In the genomic region with DNA sequence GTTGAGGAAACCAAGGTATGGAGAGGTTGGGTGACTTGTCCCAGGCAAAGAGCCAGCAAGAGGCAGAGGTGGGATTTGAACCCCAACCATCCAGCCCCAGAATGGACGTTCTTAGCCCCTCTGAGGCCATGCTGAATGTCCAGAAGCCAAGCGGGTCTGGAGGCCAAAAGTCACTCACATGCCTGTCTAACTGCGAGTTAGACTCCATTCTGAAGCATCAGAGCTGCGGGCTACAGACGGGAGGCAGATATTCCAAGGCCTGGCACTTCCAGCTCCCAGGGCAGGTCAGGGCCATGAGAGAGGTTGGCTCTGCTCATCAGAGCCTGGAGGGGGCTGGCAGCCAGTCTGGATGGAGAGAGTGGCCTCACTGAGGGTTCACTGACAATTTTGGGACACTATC, we compare ENCODE assay signal across 15 cellular contexts.
"Had no signal": no experiment of that assay in that cellular context is flagged by ENCODE, and none has a peak within 500 bp of the region (broad histone marks: within the 10 kb centered on the region; RNA-seq: fewer than 3 reads in every experiment).

No MANE protein-coding gene starts in this region.

- H3K27ac Mint-ChIP-seq: activated naive CD8-positive, alpha-beta T cell treated with anti-CD3 and anti-CD28 coated beads for 36 hours; activated T-cell treated with anti-CD3 and anti-CD28 coated beads, Interleukin-2, amount 50 U/mL, for 72 hours; natural killer cell; stimulated activated naive CD8-positive, alpha-beta T cell treated with anti-CD3 and anti-CD28 coated beads, Interleukin-15, Interleukin-2, amounts not matched to agents 100 ng/mL and 50 ng/mL, for 24 hours; T-cell had no signal

- H3K9me3 ChIP-seq: heart right ventricle, left lung, neutrophil, SK-N-SH had no signal

- FAIRE-seq: frontal cortex had no signal

- H3K27me3 ChIP-seq: neutrophil had no signal

- H3K4me3 ChIP-seq: heart right ventricle, left lung had no signal

- H3K4me1 Mint-ChIP-seq: activated naive CD8-positive, alpha-beta T cell treated with anti-CD3 and anti-CD28 coated beads for 36 hours; natural killer cell; T-cell had no signal

- DNase-seq: activated naive CD8-positive, alpha-beta T cell treated with anti-CD3 and anti-CD28 coated beads for 36 hours; activated T-cell treated with anti-CD3 and anti-CD28 coated beads, Interleukin-2, amount 50 U/mL, for 72 hours; dermis blood vessel endothelial cell; heart right ventricle; mesenchymal stem cell; natural killer cell; SK-N-SH; T1000 had no signal

- ATAC-seq: activated CD4-positive, CD25-positive, alpha-beta regulatory T cell treated with anti-CD3 and anti-CD28 coated beads, Interleukin-2, amount 50 U/mL, for 24 hours; activated T-cell treated with anti-CD3 and anti-CD28 coated beads, Interleukin-2, amount 50 U/mL, for 72 hours; heart right ventricle; left lung; natural killer cell; right cardiac atrium; T-cell had no signal

- H3K36me3 ChIP-seq: heart right ventricle, left lung, neutrophil had no signal

- H3K4me3 Mint-ChIP-seq: activated naive CD8-positive, alpha-beta T cell treated with anti-CD3 and anti-CD28 coated beads for 36 hours; activated T-cell treated with anti-CD3 and anti-CD28 coated beads, Interleukin-2, amount 50 U/mL, for 72 hours; natural killer cell; stimulated activated naive CD8-positive, alpha-beta T cell treated with anti-CD3 and anti-CD28 coated beads, Interleukin-15, Interleukin-2, amounts not matched to agents 100 ng/mL and 50 ng/mL, for 24 hours; T-cell had no signal

- H3K27ac ChIP-seq: heart right ventricle, left lung, neutrophil had no signal

- H3K4me1 ChIP-seq: left lung had no signal

- H3K36me3 Mint-ChIP-seq: activated naive CD8-positive, alpha-beta T cell treated with anti-CD3 and anti-CD28 coated beads for 36 hours; natural killer cell; T-cell had no signal

- H3K9me3 Mint-ChIP-seq: activated naive CD8-positive, alpha-beta T cell treated with anti-CD3 and anti-CD28 coated beads for 36 hours; activated T-cell treated with anti-CD3 and anti-CD28 coated beads, Interleukin-2, amount 50 U/mL, for 72 hours; natural killer cell; stimulated activated naive CD8-positive, alpha-beta T cell treated with anti-CD3 and anti-CD28 coated beads, Interleukin-15, Interleukin-2, amounts not matched to agents 100 ng/mL and 50 ng/mL, for 24 hours; T-cell had no signal
